1 cellular context compared by ENCODE assay signal in the genomic region with DNA sequence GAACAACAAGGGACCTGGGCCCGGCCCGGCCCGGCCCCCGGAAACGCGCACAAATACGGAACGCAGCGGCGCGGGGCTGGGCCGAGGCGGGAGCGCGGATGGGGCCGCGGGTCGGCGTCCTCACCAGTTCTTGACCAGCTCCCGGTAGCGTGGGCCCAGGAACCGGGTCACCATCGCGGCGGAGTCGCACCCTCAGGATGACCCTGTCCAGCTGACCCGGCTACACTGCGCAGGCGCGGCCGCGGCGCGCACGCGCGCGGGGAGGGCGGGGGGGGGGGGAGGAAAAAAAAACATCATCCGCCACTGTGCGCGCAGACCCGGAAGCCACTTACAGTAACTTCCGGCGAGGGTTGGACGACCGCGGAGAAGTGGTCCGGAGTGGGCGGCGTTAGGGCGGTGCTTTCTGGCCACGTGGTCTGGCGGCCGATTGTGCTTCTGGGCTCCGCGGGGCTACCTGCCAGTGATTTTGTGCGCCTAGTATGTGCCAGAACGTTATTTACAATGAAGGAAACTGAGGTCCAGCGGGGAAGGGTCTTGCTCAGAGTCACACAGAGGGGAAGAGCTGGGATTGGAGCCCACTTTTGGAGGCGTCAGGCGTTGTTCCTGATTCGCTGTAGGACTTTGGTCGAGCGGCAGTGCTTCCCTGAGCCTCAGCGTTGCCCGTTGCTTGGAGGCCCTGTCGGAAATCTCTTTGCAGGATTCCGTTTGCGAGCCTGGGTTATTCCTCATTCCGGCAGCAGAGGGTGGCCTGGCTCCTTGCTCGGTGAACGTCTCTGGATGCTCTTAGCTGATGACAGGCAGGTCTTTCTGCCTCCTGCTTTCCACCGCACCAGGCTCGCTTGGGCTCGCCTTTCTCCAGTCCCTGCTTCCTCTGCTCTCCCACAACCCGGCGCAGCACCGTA.
A peak's percentile ranks its signal among the peaks of the same experiment; 100 is the strongest.
TF ChIP-seq lines count a peak whose summit lies in the region.

A gene (minus strand): TSS at position 227 of the 902 bp plus-strand sequence. CDS start 53 bp downstream, at position 174.

TF ChIP-seq in SK-N-SH, 30 proteins besides CTCF, POLR2A, EP300 and RAD21 (continued from another document):
- TF ChIP-seq, protein P1, sequence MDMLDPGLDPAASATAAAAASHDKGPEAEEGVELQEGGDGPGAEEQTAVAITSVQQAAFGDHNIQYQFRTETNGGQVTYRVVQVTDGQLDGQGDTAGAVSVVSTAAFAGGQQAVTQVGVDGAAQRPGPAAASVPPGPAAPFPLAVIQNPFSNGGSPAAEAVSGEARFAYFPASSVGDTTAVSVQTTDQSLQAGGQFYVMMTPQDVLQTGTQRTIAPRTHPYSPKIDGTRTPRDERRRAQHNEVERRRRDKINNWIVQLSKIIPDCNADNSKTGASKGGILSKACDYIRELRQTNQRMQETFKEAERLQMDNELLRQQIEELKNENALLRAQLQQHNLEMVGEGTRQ (IDR thresholded peaks at IDR 0.05; ENCODE audit: borderline replicate concordance, low read depth, low read length): peak; percentile 57; the same call in 1 of the 2 replicates
- TF ChIP-seq, protein P2, sequence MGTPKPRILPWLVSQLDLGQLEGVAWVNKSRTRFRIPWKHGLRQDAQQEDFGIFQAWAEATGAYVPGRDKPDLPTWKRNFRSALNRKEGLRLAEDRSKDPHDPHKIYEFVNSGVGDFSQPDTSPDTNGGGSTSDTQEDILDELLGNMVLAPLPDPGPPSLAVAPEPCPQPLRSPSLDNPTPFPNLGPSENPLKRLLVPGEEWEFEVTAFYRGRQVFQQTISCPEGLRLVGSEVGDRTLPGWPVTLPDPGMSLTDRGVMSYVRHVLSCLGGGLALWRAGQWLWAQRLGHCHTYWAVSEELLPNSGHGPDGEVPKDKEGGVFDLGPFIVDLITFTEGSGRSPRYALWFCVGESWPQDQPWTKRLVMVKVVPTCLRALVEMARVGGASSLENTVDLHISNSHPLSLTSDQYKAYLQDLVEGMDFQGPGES (IDR thresholded peaks at IDR 0.05; ENCODE audit: low read depth, low read length): no peak
- TF ChIP-seq RFX5 (IDR thresholded peaks at IDR 0.05; ENCODE audit: low read length) (no peak), SIN3A (IDR thresholded peaks at IDR 0.05; ENCODE audit: borderline replicate concordance, low read depth, low read length) (peak; percentile 77; the same call in 1 of the 2 replicates), NFIC (IDR thresholded peaks at IDR 0.05; ENCODE audit: borderline replicate concordance) (no peak), FOXM1 (IDR thresholded peaks at IDR 0.05; ENCODE audit: low read depth) (no peak)
TF ChIP-seq in SK-N-SH: peak in this region for 13.
